In the genomic region with DNA sequence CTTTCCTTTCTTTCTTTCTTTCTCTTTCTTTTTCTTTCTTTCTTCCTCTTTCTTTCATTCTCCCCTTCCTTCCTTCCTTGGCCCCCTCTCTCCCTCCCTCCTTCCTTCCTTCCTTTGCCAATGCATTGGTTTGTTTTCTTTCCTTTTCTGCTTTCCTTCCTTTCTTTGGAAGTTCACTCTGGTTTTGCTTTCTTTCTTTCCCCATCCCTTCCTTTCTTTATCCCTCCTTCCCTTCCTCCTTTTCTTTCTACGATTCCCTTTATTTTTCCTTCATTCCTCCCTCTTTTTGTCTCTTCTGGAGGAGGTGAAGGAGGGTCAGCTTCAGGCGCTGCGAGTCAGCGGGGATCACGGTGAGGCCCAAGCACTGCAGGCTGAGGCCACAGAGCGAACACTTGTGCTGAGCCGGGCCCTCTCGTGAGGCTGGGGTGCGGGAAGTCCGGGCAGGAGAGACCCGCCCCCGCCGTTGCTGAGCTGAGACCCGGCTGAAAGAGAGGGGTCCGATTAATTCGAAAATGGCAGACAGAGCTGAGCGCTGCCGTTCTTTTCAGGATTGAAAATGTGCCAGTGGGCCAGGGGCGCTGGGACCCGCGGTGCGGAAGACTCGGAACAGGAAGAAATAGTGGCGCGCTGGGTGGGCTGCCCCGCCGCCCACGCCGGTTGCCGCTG, we compare ENCODE assay signal across 11 cellular contexts. TPM values are rescaled to one million over a fixed set of nuclear protein-coding genes. Genes with fewer than 3 reads are reported as not detected.
DNase-seq lines count a peak whose midpoint lies in the region; ATAC-seq and TF ChIP-seq lines count a peak whose summit lies in the region.
"Had no signal": no experiment of that assay in that cellular context is flagged by ENCODE, and none has a peak within 500 bp of the region (broad histone marks: within the 10 kb centered on the region; RNA-seq: fewer than 3 reads in every experiment).

No MANE protein-coding gene starts in this region.

- H3K9me3 ChIP-seq in HUES48 (ENCODE audit: control insufficient read depth, insufficient read depth, low read length) = no peaks in the 10 kb centered on the region
- H3K9me3 ChIP-seq in WERI-Rb-1 (ENCODE audit: severe bottlenecking) = peaks cover 22% of the 10 kb centered on the region

- H3K36me3 Mint-ChIP-seq in natural killer cell treated with Interleukin-12 subunit alpha and Interleukin-12 subunit beta and Interleukin-15 and Interleukin-18, amount 100 ng/mL, for 72 hours = no peaks in the 10 kb centered on the region

- H3K4me1 Mint-ChIP-seq in natural killer cell treated with Interleukin-12 subunit alpha and Interleukin-12 subunit beta and Interleukin-15 and Interleukin-18, amount 100 ng/mL, for 72 hours (ENCODE audit: low read depth in 2 of 2) = peaks cover 7 to 10% of the 10 kb centered on the region in 2 donors

- DNase-seq in brain microvascular endothelial cell (no peak), inferior parietal cortex (ENCODE audit: extremely low spot score) (no peak), NCI-H187 (lab: John Stamatoyannopoulos, UW) (no peak), WERI-Rb-1 (no peak)
- no peak for DNase-seq in natural killer cell treated with Interleukin-12 subunit alpha and Interleukin-12 subunit beta and Interleukin-15 and Interleukin-18, amount 100 ng/mL, for 72 hours (ENCODE audit: low spot score)
- DNase-seq: GOT3, T1000 had no signal

- H3K27ac Mint-ChIP-seq in natural killer cell treated with Interleukin-12 subunit alpha and Interleukin-12 subunit beta and Interleukin-15 and Interleukin-18, amount 100 ng/mL, for 72 hours = no peak overlapping the region

- TF ChIP-seq CTCF in C4-2B (conservative IDR thresholded peaks at IDR 0.05) (no peak), brain microvascular endothelial cell (IDR thresholded peaks at IDR 0.05; ENCODE audit: low read depth, low read length, missing control alignments) (no peak), WERI-Rb-1 (IDR thresholded peaks at IDR 0.05; ENCODE audit: low read depth, low read length) (no peak)

- H3K27ac ChIP-seq in C4-2B (peak overlapping the region; percentile 76), HUES48 (ENCODE audit: low read depth, low read length) (no peak overlapping the region), brain microvascular endothelial cell (no peak overlapping the region), WERI-Rb-1 (no peak overlapping the region)

- H3K9me3 Mint-ChIP-seq in natural killer cell treated with Interleukin-12 subunit alpha and Interleukin-12 subunit beta and Interleukin-15 and Interleukin-18, amount 100 ng/mL, for 72 hours = no peaks in the 10 kb centered on the region

- peaks cover 48 to 51% of the 10 kb centered on the region in 2 donors for H3K27me3 Mint-ChIP-seq in natural killer cell treated with Interleukin-12 subunit alpha and Interleukin-12 subunit beta and Interleukin-15 and Interleukin-18, amount 100 ng/mL, for 72 hours

- no peaks in the 10 kb centered on the region for H3K36me3 ChIP-seq in HUES48 (ENCODE audit: control insufficient read depth, insufficient read depth, low read length)
- no peaks in the 10 kb centered on the region for H3K36me3 ChIP-seq in brain microvascular endothelial cell (replicated peaks)
- no peaks in the 10 kb centered on the region for H3K36me3 ChIP-seq in WERI-Rb-1

- in situ Hi-C loops in brain microvascular endothelial cell (cut with HindIII; ENCODE audit: low pct_ligation_motif_present, low sequenced_read_pairs) = no loop called here

- H3K4me3 ChIP-seq in HUES48 (ENCODE audit: low read depth, low read length) = peak overlapping the region; percentile 28; the same call in 1 of the 2 replicates
- H3K4me3 ChIP-seq in brain microvascular endothelial cell (ENCODE audit: low read depth, low read length) = peak overlapping the region; percentile 15
- no peak overlapping the region for H3K4me3 ChIP-seq in WERI-Rb-1 (ENCODE audit: low read depth, low read length)

- H3K27me3 ChIP-seq in HUES48 (ENCODE audit: control insufficient read depth, insufficient read depth, low read length) = peaks cover 99% of the 10 kb centered on the region
- peaks cover 96% of the 10 kb centered on the region for H3K27me3 ChIP-seq in brain microvascular endothelial cell (replicated peaks)
- peaks cover 98% of the 10 kb centered on the region for H3K27me3 ChIP-seq in WERI-Rb-1 (ENCODE audit: insufficient read depth, low read depth, severe bottlenecking)

- no peak for ATAC-seq in natural killer cell treated with Interleukin-12 subunit alpha and Interleukin-12 subunit beta and Interleukin-15 and Interleukin-18, amount 100 ng/mL, for 72 hours
- ATAC-seq in HG03342 (IDR thresholded peaks at IDR 0.05; ENCODE audit: unreplicated experiment) = no peak

- H3K4me1 ChIP-seq in HUES48 (ENCODE audit: control insufficient read depth, insufficient read depth, low read length) = peaks cover 24% of the 10 kb centered on the region; the same call in 1 of the 2 replicates

- H3K4me3 Mint-ChIP-seq in natural killer cell treated with Interleukin-12 subunit alpha and Interleukin-12 subunit beta and Interleukin-15 and Interleukin-18, amount 100 ng/mL, for 72 hours = peak overlapping the region; percentile 25

- no peak overlapping the region for H3K9ac ChIP-seq in HUES48 (ENCODE audit: low read depth, low read length)

RNA-seq across cellular contexts. Expression of gene SIM2, which starts 1.5 kb away (rescaled TPM):
- total RNA-seq in natural killer cell treated with Interleukin-12 subunit alpha and Interleukin-12 subunit beta and Interleukin-15 and Interleukin-18, amount 100 ng/mL, for 72 hours = under 1 TPM in 1 of 2 donors, not detected in 1; 0.47 TPM
- total RNA-seq: temporal lobe had no signal
